22 cellular contexts compared by ENCODE assay signal in genomic region chr12:7121324-7121723, GRCh38. TPM values are rescaled to one million over a fixed set of nuclear protein-coding genes. Genes with fewer than 3 reads are reported as not detected.
"Had no signal": no experiment of that assay in that cellular context is flagged by ENCODE, and none has a peak within 500 bp of the region (broad histone marks: within the 10 kb centered on the region; RNA-seq: fewer than 3 reads in every experiment).

No MANE protein-coding gene starts in this region.

- H3K4me3 ChIP-seq: MG63, SJSA1, SK-N-MC had no signal

- H3K27ac ChIP-seq: HL-60, SJSA1, SK-N-MC had no signal

- H3K4me1 ChIP-seq: SJSA1 had no signal

- FAIRE-seq: RCC 7860 had no signal

- H3K9me3 ChIP-seq: MG63, SJSA1 had no signal

- H3K36me3 ChIP-seq: MG63, SJSA1 had no signal

- DNase-seq: Karpas-422, KG1, MG63, NCI-H1092, NCI-H1105 treated with DMSO at 0.1 percent for 48 hours, NCI-H1417 treated with DMSO at 0.1 percent for 48 hours, NCI-H146, NCI-H1694 treated with DMSO at 0.1 percent for 48 hours, NCI-H1930, NCI-H2081, NCI-H2107, NCI-H2227 treated with DMSO at 0.1 percent for 48 hours, NCI-H69, NCI-H774, Right ventricle myocardium superior, RPMI8226, SIG-M5 had no signal

RNA-seq across cellular contexts. Expression of gene RBP5, which starts 7.4 kb away (rescaled TPM):
- total RNA-seq: NCI-H460, SJSA1 had no signal
